In genomic region chr1:173294853-173295252, GRCh38 we compare ENCODE assay signal across 16 cellular contexts.
DNase-seq lines count a peak whose midpoint lies in the region; ATAC-seq and TF ChIP-seq lines count a peak whose summit lies in the region.
"Had no signal": no experiment of that assay in that cellular context is flagged by ENCODE, and none has a peak within 500 bp of the region (broad histone marks: within the 10 kb centered on the region; RNA-seq: fewer than 3 reads in every experiment).

No MANE protein-coding gene starts in this region.

- no peak for TF ChIP-seq CTCF in IMR-90 (conservative IDR thresholded peaks at IDR 0.05; ENCODE audit: low read depth, low read length)
- no peak for TF ChIP-seq CTCF in neural progenitor cell (IDR thresholded peaks at IDR 0.05)

- no CpG with 5 or more reads among the region's 2 CpGs for WGBS in IMR-90 (ENCODE audit: extremely low coverage in 2 of 2, insufficient read length in 1 of 2), 2 experiments

- no peak for TF ChIP-seq RAD21 in IMR-90 (IDR thresholded peaks at IDR 0.05; ENCODE audit: low read length)

- intact Hi-C loops in IMR-90 (cut with micrococcal nuclease), result loop anchor here (5.0 kb wide), 1 partner anchor 112 kb away; no protein-coding TSS in a partner anchor

- H3K79me2 ChIP-seq in neural progenitor cell (ENCODE audit: low read depth), result no peaks in the 10 kb centered on the region

- dilution Hi-C loops in IMR-90 (cut with HindIII; ENCODE audit: low sequenced_read_pairs, unreplicated experiment), result no loop called here

- H3K36me3 ChIP-seq in IMR-90 (ENCODE audit: control insufficient read depth, insufficient read depth, low read length) (no peaks in the 10 kb centered on the region), skeletal muscle satellite cell (ENCODE audit: insufficient read depth, low read length) (no peaks in the 10 kb centered on the region), neural progenitor cell (no peaks in the 10 kb centered on the region)

- peaks cover 4% of the 10 kb centered on the region for H3K4me1 Mint-ChIP-seq in neural progenitor cell

- no peak overlapping the region for H4K5ac ChIP-seq in IMR-90 (ENCODE audit: low read depth, low read length)

- H3K27ac Mint-ChIP-seq in neural progenitor cell, result no peak overlapping the region

- H2BK15ac ChIP-seq in IMR-90 (ENCODE audit: low read depth, low read length), result no peak overlapping the region

- H3K18ac ChIP-seq in IMR-90 (ENCODE audit: low read depth, low read length), result no peak overlapping the region

- H2BK5ac ChIP-seq in IMR-90 (ENCODE audit: low read depth, low read length, poor library complexity, severe bottlenecking), result no peak overlapping the region

- no peak overlapping the region for H2BK120ac ChIP-seq in IMR-90 (ENCODE audit: low read depth, low read length)

- no peak overlapping the region for H3K56ac ChIP-seq in IMR-90 (ENCODE audit: extremely low read depth, insufficient read depth, low read length)

- no peak overlapping the region for H3K4me3 Mint-ChIP-seq in neural progenitor cell

- H3K9me3 Mint-ChIP-seq in neural progenitor cell, result no peaks in the 10 kb centered on the region

- CTCF ChIA-PET in IMR-90 (lab: Yijun Ruan, JAX), result interaction anchor here (1.1 to 1.2 kb wide), 2 partner anchors 18 to 22 kb away, joined by 3 read pairs; no protein-coding TSS in a partner anchor

- POLR2A ChIA-PET in IMR-90 (lab: Charles Lee; ENCODE audit: unreplicated experiment), result no interaction called here

- no TSS peak for BruUV-seq in IMR-90 (replicated peaks; lab: Mats Ljungman, UMichigan)

- peak; percentile 63 for DNase-seq in EH (ENCODE audit: low read depth)
- peak; percentile 47 for DNase-seq in IMR-90
- peak; percentile 38 for DNase-seq in dedifferentiated amniotic fluid mesenchymal stem cell (ENCODE audit: extremely low spot score)
- no peak for DNase-seq in A172 (ENCODE audit: low spot score)
- no peak for DNase-seq in KBM-7
- DNase-seq in neural progenitor cell (ENCODE audit: low spot score), result no peak
- DNase-seq: C1 segment of cervical spinal cord, MM.1S, NCI-H1105 treated with DMSO at 0.1 percent for 48 hours, NCI-H187, NCI-H82 had no signal

- H3K4me3 ChIP-seq in IMR-90 (ENCODE audit: insufficient read depth, low read depth, low read length) (no peak overlapping the region), skeletal muscle satellite cell (ENCODE audit: low read length) (no peak overlapping the region), neural progenitor cell (no peak overlapping the region)

- H3K79me1 ChIP-seq in IMR-90 (ENCODE audit: low read depth in 1 of 2, low read length in 2 of 2), result no peaks in the 10 kb centered on the region

- ATAC-seq in IMR-90 (ENCODE audit: low read depth) (peak; percentile 46; the same call in 1 of the 2 replicates), HG03039 (IDR thresholded peaks at IDR 0.05; ENCODE audit: unreplicated experiment) (no peak)
- ATAC-seq: Panc1, Right ventricle myocardium inferior had no signal

- H3K9ac ChIP-seq in IMR-90 (ENCODE audit: low read depth, low read length) (no peak overlapping the region), skeletal muscle satellite cell (ENCODE audit: low read depth, low read length) (peak overlapping the region; percentile 1), neural progenitor cell (no peak overlapping the region)
- H3K9ac ChIP-seq: KMS-11 had no signal

- in situ Hi-C loops in IMR-90 (cut with MboI; ENCODE audit: low sequenced_read_pairs), result no loop called here
- in situ Hi-C loops in KBM-7 (cut with MboI; ENCODE audit: low pct_unique_long_range_greater_than_20kb, low sequenced_read_pairs), result no loop called here

- no peak overlapping the region for H2AK9ac ChIP-seq in IMR-90 (replicated peaks; ENCODE audit: low read depth, low read length, poor library complexity)

- H3K27me3 ChIP-seq in IMR-90 (ENCODE audit: control insufficient read depth, insufficient read depth, low read length), result no peaks in the 10 kb centered on the region
- no peaks in the 10 kb centered on the region for H3K27me3 ChIP-seq in skeletal muscle satellite cell (ENCODE audit: control insufficient read depth, insufficient read depth, low read length)
- H3K27me3 ChIP-seq in neural progenitor cell, result no peaks in the 10 kb centered on the region

- H4K91ac ChIP-seq in IMR-90 (ENCODE audit: insufficient read depth, low read depth, low read length), result no peak overlapping the region

- no peaks in the 10 kb centered on the region for H3K36me3 Mint-ChIP-seq in neural progenitor cell

- H3F3A ChIP-seq in neural progenitor cell (ENCODE audit: low read depth), result peaks cover 7% of the 10 kb centered on the region

- H2AFZ ChIP-seq in IMR-90 (replicated peaks; ENCODE audit: low read length, poor library complexity) (no peak overlapping the region), neural progenitor cell (replicated peaks) (no peak overlapping the region)

- no peaks in the 10 kb centered on the region for H3K9me1 ChIP-seq in IMR-90 (ENCODE audit: insufficient read depth, low read length)

- H3K9me3 ChIP-seq in IMR-90 (ENCODE audit: control insufficient read depth, insufficient read depth, low read length) (no peaks in the 10 kb centered on the region), skeletal muscle satellite cell (replicated peaks; ENCODE audit: low read length) (no peaks in the 10 kb centered on the region), neural progenitor cell (ENCODE audit: low read depth) (no peaks in the 10 kb centered on the region)

- H3K14ac ChIP-seq in IMR-90 (replicated peaks; ENCODE audit: low read depth, low read length), result no peak overlapping the region

- no peak overlapping the region for H3K23ac ChIP-seq in IMR-90 (ENCODE audit: low read depth, low read length)

- H3K4me2 ChIP-seq in IMR-90 (ENCODE audit: low read depth, low read length) (no peak overlapping the region), skeletal muscle satellite cell (ENCODE audit: low read length) (no peak overlapping the region), neural progenitor cell (no peak overlapping the region)
- H3K4me2 ChIP-seq: KMS-11 had no signal

- H3K4ac ChIP-seq in IMR-90 (ENCODE audit: low read depth, low read length), result no peak overlapping the region

- H2AK5ac ChIP-seq in IMR-90 (ENCODE audit: low read depth, low read length), result no peak overlapping the region

- TF ChIP-seq POLR2A in IMR-90 (IDR thresholded peaks at IDR 0.05; ENCODE audit: low read depth, low read length), result no peak

- H3K4me1 ChIP-seq in IMR-90 (ENCODE audit: control insufficient read depth, insufficient read depth, low read length) (no peaks in the 10 kb centered on the region; the same call in 1 of the 2 replicates), skeletal muscle satellite cell (ENCODE audit: control insufficient read depth, insufficient read depth, low read length) (peaks cover 25% of the 10 kb centered on the region), neural progenitor cell (peaks cover 14% of the 10 kb centered on the region)

- H4K20me1 ChIP-seq in IMR-90 (ENCODE audit: insufficient read depth, low read length) (no peaks in the 10 kb centered on the region), neural progenitor cell (ENCODE audit: low read depth) (no peaks in the 10 kb centered on the region)

- no peak overlapping the region for H4K8ac ChIP-seq in IMR-90 (ENCODE audit: low read depth in 2 of 2, low read length in 2 of 2)

- H2BK20ac ChIP-seq in IMR-90 (ENCODE audit: low read depth, low read length), result no peak overlapping the region

- H3K27ac ChIP-seq in IMR-90 (ENCODE audit: insufficient read depth, low read length) (no peak overlapping the region), neural progenitor cell (no peak overlapping the region)
- H3K27ac ChIP-seq: KMS-11 had no signal

- no peaks in the 10 kb centered on the region for H3K27me3 Mint-ChIP-seq in neural progenitor cell (ENCODE audit: insufficient read depth, low read depth)

TF ChIP-seq in IMR-90, 13 proteins besides CTCF, POLR2A, EP300 and RAD21:
- no peak for TF ChIP-seq MAZ (IDR thresholded peaks at IDR 0.05; ENCODE audit: borderline replicate concordance, low read depth, low read length)
- TF ChIP-seq FOS (IDR thresholded peaks at IDR 0.05; ENCODE audit: low read depth, low read length), result no peak
- TF ChIP-seq CEBPB (IDR thresholded peaks at IDR 0.05; ENCODE audit: low read depth, low read length), result no peak
- TF ChIP-seq MXI1 (IDR thresholded peaks at IDR 0.05; ENCODE audit: borderline replicate concordance, low read depth, low read length), result no peak
- TF ChIP-seq MAFK (IDR thresholded peaks at IDR 0.05; ENCODE audit: low read depth, low read length), result no peak
- no peak for TF ChIP-seq ELK1 (IDR thresholded peaks at IDR 0.05; ENCODE audit: borderline replicate concordance, low read depth, low read length)
- no peak for TF ChIP-seq CHD1 (IDR thresholded peaks at IDR 0.05; ENCODE audit: low read depth, low read length)
TF ChIP-seq in IMR-90: peak in this region for 0.

Comparison
In these comparisons a context has a peak if more than half of its experiments do, and no peak if none do; other contexts are left out.
1. DNase-seq: peak in EH (single experiment), IMR-90 (single experiment) and dedifferentiated amniotic fluid mesenchymal stem cell (single experiment); none in A172 (single experiment), KBM-7 (single experiment) and neural progenitor cell (single experiment).